ENCODE assay signal across 8 cellular contexts in the genomic region with DNA sequence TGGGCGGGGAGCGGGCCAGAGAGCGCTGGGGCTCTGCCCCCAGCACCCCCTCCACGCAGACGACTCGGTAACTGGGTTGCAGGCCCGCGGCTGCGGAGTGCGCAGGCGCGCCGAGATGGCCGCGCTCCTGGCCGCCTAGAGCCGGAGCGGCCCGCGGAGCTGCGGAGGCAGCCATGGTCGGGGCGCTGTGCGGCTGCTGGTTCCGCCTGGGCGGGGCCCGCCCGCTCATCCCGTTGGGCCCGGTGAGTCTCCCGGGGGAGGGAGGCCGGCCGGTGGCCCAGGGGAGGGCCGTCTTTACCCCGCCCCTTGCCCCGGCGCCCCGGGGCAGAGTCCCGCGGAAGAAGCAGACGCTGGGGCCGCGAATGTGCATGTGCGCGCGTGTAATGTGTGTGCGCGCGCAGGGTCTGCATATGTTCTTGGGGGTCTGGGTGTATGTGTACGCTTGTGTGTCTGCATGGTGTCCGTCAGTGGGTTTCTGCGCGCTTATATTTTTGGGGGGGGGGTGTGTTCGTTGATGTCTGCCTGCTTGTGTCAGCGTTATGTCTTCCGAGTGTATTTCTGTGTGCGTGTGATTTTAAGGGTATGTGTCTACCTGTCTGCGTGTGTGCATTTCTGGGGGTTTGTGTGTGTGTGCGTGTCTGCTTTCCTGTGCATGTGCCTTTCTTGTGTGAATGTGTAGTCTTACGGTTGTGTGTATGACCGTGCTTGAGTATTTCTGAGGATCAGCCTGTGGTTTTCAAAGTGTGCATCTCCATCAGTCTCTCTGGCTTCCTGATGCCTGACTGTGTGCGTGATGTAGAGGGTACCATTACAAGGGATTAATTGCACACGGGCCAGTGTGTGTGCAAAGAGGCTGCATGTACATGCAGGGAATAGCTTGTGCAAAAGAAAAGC. TPM values are rescaled to one million over a fixed set of nuclear protein-coding genes. Genes with fewer than 3 reads are reported as not detected.
DNase-seq lines count a peak whose midpoint lies in the region; ATAC-seq, FAIRE-seq and TF ChIP-seq lines count a peak whose summit lies in the region.

A gene (plus strand): TSS at position 102 of the 894 bp plus-strand sequence. CDS start 72 bp downstream, at position 174.

- no peak for TF ChIP-seq EP300 in transverse colon (IDR thresholded peaks at IDR 0.05; ENCODE audit: low read depth)

- no peak for DNase-seq in BJ (ENCODE audit: low read depth)
- DNase-seq in GM19239 (ENCODE audit: insufficient read length, low spot score) = peak; percentile 84
- peak; percentile 57 for DNase-seq in HT1080 (ENCODE audit: low read depth)
- DNase-seq in SK-MEL-5 (ENCODE audit: low read depth, low spot score) = peak; percentile 54
- peak; percentile 69 to 82 for DNase-seq in activated naive CD4-positive, alpha-beta T cell treated with anti-CD3 and anti-CD28 coated beads, Interleukin-2, amount 50 U/mL, for 72 hours (ENCODE audit: low spot score in 2 of 2)
- DNase-seq in glomerular visceral epithelial cell (ENCODE audit: extremely low spot score) = peak; percentile 69
- DNase-seq in occipital lobe (lab: John Stamatoyannopoulos, UW) = peak; percentile 69
- peak; percentile 88 for DNase-seq in transverse colon

- H3K27ac Mint-ChIP-seq in activated naive CD4-positive, alpha-beta T cell treated with anti-CD3 and anti-CD28 coated beads, Interleukin-2, amount 50 U/mL, for 72 hours = peak within 1 kb of the TSS; percentile 92 to 98

- WGBS in transverse colon (ENCODE audit: low coverage in 1 of 2), 2 donors = 1 to 8% methylated on average over 2 to 44 of the region's 63 CpGs

- FAIRE-seq in GM19239 (lab: Jason Lieb, UNC) = peak; percentile 86

- peaks cover 6 to 32% (median 23%) of the 10 kb centered on the region in 4 donors for H3K4me1 ChIP-seq in transverse colon

- intact Hi-C loops in transverse colon (cut with DNase I; ENCODE audit: low total_unique reads) = no loop called here

- TF ChIP-seq POLR2A in transverse colon (IDR thresholded peaks at IDR 0.05) = peak; percentile 85

- peak within 1 kb of the TSS; percentile 52 for H3K4me3 ChIP-seq in BJ (ENCODE audit: low read depth, low read length)
- H3K4me3 ChIP-seq in transverse colon = peak within 1 kb of the TSS; percentile 59 to 82 (median 62)

- no peaks in the 10 kb centered on the region for H3K27me3 ChIP-seq in BJ (ENCODE audit: control insufficient read depth, insufficient read depth, low read length)
- no peaks in the 10 kb centered on the region for H3K27me3 ChIP-seq in transverse colon

- peak within 1 kb of the TSS; percentile 95 to 97 (median 96) for H3K27ac ChIP-seq in transverse colon

- no peaks in the 10 kb centered on the region for H3K9me3 Mint-ChIP-seq in activated naive CD4-positive, alpha-beta T cell treated with anti-CD3 and anti-CD28 coated beads, Interleukin-2, amount 50 U/mL, for 72 hours

- in situ Hi-C loops in SK-MEL-5 (cut with HindIII; ENCODE audit: low pct_unique_long_range_greater_than_20kb, low sequenced_read_pairs) (no loop called here), transverse colon (cut with MboI; ENCODE audit: low pct_ligation_motif_present in 1 of 4, low pct_unique_long_range_greater_than_20kb in 1 of 4, low sequenced_read_pairs in 3 of 4) (no loop called here)

- ATAC-seq in activated naive CD4-positive, alpha-beta T cell treated with anti-CD3 and anti-CD28 coated beads, Interleukin-2, amount 50 U/mL, for 72 hours = peak; percentile 76 to 84

- peaks cover 5 to 12% of the 10 kb centered on the region in 2 donors for H3K36me3 Mint-ChIP-seq in activated naive CD4-positive, alpha-beta T cell treated with anti-CD3 and anti-CD28 coated beads, Interleukin-2, amount 50 U/mL, for 72 hours

- CTCF ChIA-PET in BJ (lab: Yijun Ruan, JAX) = interaction anchor here (1.0 to 4.2 kb wide), 10 partner anchors 9 to 221 kb away, joined by 3 to 53 read pairs (median 12); a partner anchor contains a TSS

- POLR2A ChIA-PET in BJ (lab: Charles Lee) = interaction anchor here (0.6 kb wide), 2 partner anchors 8 to 475 kb away, joined by 10 to 19 read pairs; no protein-coding TSS in a partner anchor

- no peaks in the 10 kb centered on the region for H3K9me3 ChIP-seq in transverse colon

- no peak for TF ChIP-seq CTCF in BJ (IDR thresholded peaks at IDR 0.05; ENCODE audit: insufficient read depth, low read depth, low read length)
- TF ChIP-seq CTCF in transverse colon (IDR thresholded peaks at IDR 0.05) = no peak

- H3K36me3 ChIP-seq in BJ (ENCODE audit: control insufficient read depth, insufficient read depth, low read length) (no peaks in the 10 kb centered on the region), transverse colon (no peaks in the 10 kb centered on the region)

RNA-seq across cellular contexts. Expression of the gene that starts here (rescaled TPM):
- polyA plus RNA-seq in BJ (2011; rRNA removed) = 10.7 and 16.5 TPM in 2 replicates
- 7.0 and 8.8 TPM in 2 replicates for polyA minus RNA-seq in BJ (2011; rRNA and poly(A)+ RNA removed)
- total RNA-seq in HT1080 (2014; rRNA removed; shearing (Covaris generic)) = 24.6 and 25.1 TPM in 2 replicates
- polyA plus RNA-seq in HT1080 (2015; cell fraction: cytosol; rRNA removed) = 18.2 and 24.4 TPM in 2 replicates
- 6.6 and 7.2 TPM in 2 replicates for polyA plus RNA-seq in HT1080 (2015; cell fraction: nucleus; rRNA removed)
- 45.2 and 46.0 TPM in 2 replicates for total RNA-seq in SK-MEL-5 (2014; rRNA removed; shearing (Covaris generic))
- polyA plus RNA-seq in SK-MEL-5 (2015; cell fraction: cytosol; rRNA removed) = 81.9 and 91.7 TPM in 2 replicates
- 3.6 and 6.3 TPM in 2 replicates for polyA plus RNA-seq in SK-MEL-5 (2015; cell fraction: nucleus; rRNA removed)
- 1 to 10 TPM; 7.7 to 9.0 TPM for total RNA-seq in activated naive CD4-positive, alpha-beta T cell treated with anti-CD3 and anti-CD28 coated beads, Interleukin-2, amount 50 U/mL, for 72 hours
- total RNA-seq in occipital lobe (20.6 TPM), transverse colon (10 to 100 TPM in 2 of 4 donors, 1 to 10 TPM in 2; 2.0 to 11.3 (median 7.7) TPM)
